24 cellular contexts compared by ENCODE assay signal in genomic region chr20:59670786-59671492, GRCh38.
"Had no signal": no experiment of that assay in that cellular context is flagged by ENCODE, and none has a peak within 500 bp of the region (broad histone marks: within the 10 kb centered on the region; RNA-seq: fewer than 3 reads in every experiment).

No MANE protein-coding gene starts in this region.

- H3K4me1 Mint-ChIP-seq: activated B cell treated with CpG ODN at 0.5 μM for 24 hours; activated CD4-positive, alpha-beta T cell treated with anti-CD3 and anti-CD28 coated beads for 36 hours; activated naive CD4-positive, alpha-beta T cell treated with anti-CD3 and anti-CD28 coated beads, Interleukin-2, amount 10 ng/mL, durations not matched to agents 7 days and 5 days; activated naive CD8-positive, alpha-beta T cell treated with anti-CD3 and anti-CD28 coated beads, Interleukin-2, amount 50 U/mL, for 24 hours; naive thymus-derived CD4-positive, alpha-beta T cell had no signal

- H3K27ac ChIP-seq: brain microvascular endothelial cell, colonic mucosa, epithelial cell of prostate, heart right ventricle, lower lobe of right lung, psoas muscle, thyroid gland had no signal

- H3K27ac Mint-ChIP-seq: activated B cell treated with CpG ODN at 0.5 μM for 24 hours; activated CD4-positive, alpha-beta T cell treated with anti-CD3 and anti-CD28 coated beads for 36 hours; activated naive CD4-positive, alpha-beta T cell treated with anti-CD3 and anti-CD28 coated beads, Interleukin-2, amount 10 ng/mL, durations not matched to agents 7 days and 5 days; activated naive CD8-positive, alpha-beta T cell treated with anti-CD3 and anti-CD28 coated beads, Interleukin-2, amount 50 U/mL, for 24 hours; naive thymus-derived CD4-positive, alpha-beta T cell; T-helper 1 cell treated with Interleukin-12 subunit alpha and Interleukin-12 subunit beta and Interleukin-4 antibody, amounts not matched to agents 30 μg/mL and 1 μg/mL, for 36 hours had no signal

- H3K4me1 ChIP-seq: colonic mucosa, lower lobe of right lung, psoas muscle, thyroid gland had no signal

- H3K9me3 ChIP-seq: colonic mucosa, heart right ventricle, lower lobe of right lung, psoas muscle, thyroid gland had no signal

- H3K9me3 Mint-ChIP-seq: activated B cell treated with CpG ODN at 0.5 μM for 24 hours; activated naive CD4-positive, alpha-beta T cell treated with anti-CD3 and anti-CD28 coated beads, Interleukin-2, amount 10 ng/mL, durations not matched to agents 7 days and 5 days; activated naive CD8-positive, alpha-beta T cell treated with anti-CD3 and anti-CD28 coated beads, Interleukin-2, amount 50 U/mL, for 24 hours; neural crest cell; T-helper 1 cell treated with Interleukin-12 subunit alpha and Interleukin-12 subunit beta and Interleukin-4 antibody, amounts not matched to agents 30 μg/mL and 1 μg/mL, for 36 hours had no signal

- FAIRE-seq: keratinocyte had no signal

- H3K27me3 ChIP-seq: brain microvascular endothelial cell, colonic mucosa, thyroid gland had no signal

- H3K4me3 ChIP-seq: colonic mucosa, heart right ventricle, lower lobe of right lung, psoas muscle, thyroid gland had no signal

- H3K36me3 Mint-ChIP-seq: activated naive CD4-positive, alpha-beta T cell treated with anti-CD3 and anti-CD28 coated beads, Interleukin-2, amount 10 ng/mL, durations not matched to agents 7 days and 5 days; naive thymus-derived CD4-positive, alpha-beta T cell had no signal

- H3K36me3 ChIP-seq: brain microvascular endothelial cell, colonic mucosa, heart right ventricle, lower lobe of right lung, thyroid gland had no signal

- ATAC-seq: activated CD4-positive, alpha-beta T cell treated with anti-CD3 and anti-CD28 coated beads for 36 hours; activated naive CD8-positive, alpha-beta T cell treated with anti-CD3 and anti-CD28 coated beads, Interleukin-2, amount 50 U/mL, for 24 hours; heart right ventricle; lower lobe of right lung; naive thymus-derived CD4-positive, alpha-beta T cell; psoas muscle; right cardiac atrium; stimulated activated naive CD8-positive, alpha-beta T cell treated with anti-CD3 and anti-CD28 coated beads, Interleukin-15, Interleukin-2, amounts not matched to agents 100 U/mL and 50 U/mL, for 24 hours had no signal

- H3K4me3 Mint-ChIP-seq: activated B cell treated with CpG ODN at 0.5 μM for 24 hours; activated CD4-positive, alpha-beta T cell treated with anti-CD3 and anti-CD28 coated beads for 36 hours; activated naive CD4-positive, alpha-beta T cell treated with anti-CD3 and anti-CD28 coated beads, Interleukin-2, amount 10 ng/mL, durations not matched to agents 7 days and 5 days; activated naive CD8-positive, alpha-beta T cell treated with anti-CD3 and anti-CD28 coated beads, Interleukin-2, amount 50 U/mL, for 24 hours; naive thymus-derived CD4-positive, alpha-beta T cell; neural crest cell; T-helper 1 cell treated with Interleukin-12 subunit alpha and Interleukin-12 subunit beta and Interleukin-4 antibody, amounts not matched to agents 30 μg/mL and 1 μg/mL, for 36 hours had no signal

- DNase-seq: activated B cell treated with CpG ODN at 0.5 μM for 24 hours; activated CD4-positive, alpha-beta T cell treated with anti-CD3 and anti-CD28 coated beads for 36 hours; activated CD4-positive, alpha-beta T cell treated with anti-CD3 and anti-CD28 coated beads, Interleukin-2, amount 50 U/mL, for 48 hours; activated effector memory CD4-positive, alpha-beta T cell treated with anti-CD3 and anti-CD28 coated beads, Interleukin-2, amount 50 U/mL, for 16 hours; activated naive CD4-positive, alpha-beta T cell treated with anti-CD3 and anti-CD28 coated beads, Interleukin-2, amount 10 ng/mL, durations not matched to agents 7 days and 5 days; activated naive CD8-positive, alpha-beta T cell treated with anti-CD3 and anti-CD28 coated beads, Interleukin-2, amount 50 U/mL, for 24 hours; aorta; brain microvascular endothelial cell; central memory CD4-positive, alpha-beta T cell; colonic mucosa; heart right ventricle; lower lobe of right lung; naive thymus-derived CD4-positive, alpha-beta T cell; psoas muscle; right cardiac atrium; stimulated activated CD4-positive, alpha-beta T cell treated with anti-CD3 and anti-CD28 coated beads, Interleukin-12 subunit alpha, Interleukin-12 subunit beta, amount 100 ng/mL, for 4 hours; stimulated activated CD4-positive, alpha-beta T cell treated with anti-CD3 and anti-CD28 coated beads, Interleukin-4, amount 100 ng/mL, for 4 hours; stimulated activated naive CD8-positive, alpha-beta T cell treated with anti-CD3 and anti-CD28 coated beads, Interleukin-15, Interleukin-2, amounts not matched to agents 100 U/mL and 50 U/mL, for 24 hours; T1000; thyroid gland had no signal
